Comparison of ENCODE assay signal across 1 cellular context in the genomic region with DNA sequence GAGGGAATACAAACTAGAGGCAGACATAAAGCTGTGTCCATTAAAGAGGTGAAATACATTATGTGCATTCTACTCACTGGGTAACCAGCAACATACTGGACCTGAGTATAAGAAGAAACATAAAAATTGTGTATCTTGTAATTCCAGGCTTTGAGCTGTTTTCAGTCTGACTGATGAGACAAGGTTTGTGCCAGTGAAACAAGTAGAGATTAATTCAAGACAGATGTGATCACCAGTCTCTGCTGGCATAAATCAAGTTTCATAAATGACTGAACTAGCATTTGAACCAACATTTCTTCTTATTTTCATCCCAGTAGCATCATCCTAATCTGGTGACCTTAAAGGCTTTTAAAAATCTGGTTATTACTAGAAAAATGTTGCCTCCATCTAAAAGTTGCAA.
TF ChIP-seq lines count a peak whose summit lies in the region.

No MANE protein-coding gene starts in this region.

TF ChIP-seq in SK-N-SH, 30 proteins besides CTCF, POLR2A, EP300 and RAD21 (continued from another document):
- TF ChIP-seq, protein P1, sequence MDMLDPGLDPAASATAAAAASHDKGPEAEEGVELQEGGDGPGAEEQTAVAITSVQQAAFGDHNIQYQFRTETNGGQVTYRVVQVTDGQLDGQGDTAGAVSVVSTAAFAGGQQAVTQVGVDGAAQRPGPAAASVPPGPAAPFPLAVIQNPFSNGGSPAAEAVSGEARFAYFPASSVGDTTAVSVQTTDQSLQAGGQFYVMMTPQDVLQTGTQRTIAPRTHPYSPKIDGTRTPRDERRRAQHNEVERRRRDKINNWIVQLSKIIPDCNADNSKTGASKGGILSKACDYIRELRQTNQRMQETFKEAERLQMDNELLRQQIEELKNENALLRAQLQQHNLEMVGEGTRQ (IDR thresholded peaks at IDR 0.05; ENCODE audit: borderline replicate concordance, low read depth, low read length) = no peak
- TF ChIP-seq GABPA (IDR thresholded peaks at IDR 0.05; ENCODE audit: low read depth) = no peak
